In the genomic region with DNA sequence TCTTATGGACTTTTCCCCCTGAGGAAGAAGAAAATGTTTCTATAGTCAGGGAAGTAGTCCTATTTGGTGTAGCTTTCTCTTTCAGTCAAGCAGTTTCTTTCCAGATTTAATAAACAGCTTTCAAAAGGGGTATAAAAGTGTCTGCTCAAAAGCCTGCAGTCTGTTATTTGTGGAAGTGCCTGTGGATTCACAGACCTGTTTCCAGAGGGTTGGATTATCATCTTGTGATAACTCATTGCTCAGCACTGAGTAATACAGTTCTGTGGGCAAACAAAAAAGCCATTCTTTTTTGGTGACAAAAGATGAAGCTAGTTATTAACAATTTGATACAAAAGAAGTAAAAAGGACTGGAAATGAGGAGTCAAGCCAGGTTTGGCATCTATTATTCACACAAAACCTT, we compare ENCODE assay signal across 19 cellular contexts.
DNase-seq lines count a peak whose midpoint lies in the region; ATAC-seq and TF ChIP-seq lines count a peak whose summit lies in the region.
"Had no signal": no experiment of that assay in that cellular context is flagged by ENCODE, and none has a peak within 500 bp of the region (broad histone marks: within the 10 kb centered on the region; RNA-seq: fewer than 3 reads in every experiment).

No MANE protein-coding gene starts in this region.

- no peaks in the 10 kb centered on the region for H3K36me3 Mint-ChIP-seq in activated naive CD8-positive, alpha-beta T cell treated with anti-CD3 and anti-CD28 coated beads, Interleukin-2, amount 50 U/mL, for 24 hours (ENCODE audit: low read depth)
- H3K36me3 Mint-ChIP-seq: CD8-positive, alpha-beta memory T cell had no signal

- no peak overlapping the region for H2AFZ ChIP-seq in smooth muscle cell (ENCODE audit: low read depth)
- no peak overlapping the region for H2AFZ ChIP-seq in Karpas-422 (ENCODE audit: low read length)

- TF ChIP-seq CTCF in RWPE2 (IDR thresholded peaks at IDR 0.05; ENCODE audit: poor library complexity, severe bottlenecking) (no peak), foreskin keratinocyte (conservative IDR thresholded peaks at IDR 0.05) (no peak), smooth muscle cell (IDR thresholded peaks at IDR 0.05; ENCODE audit: borderline replicate concordance, insufficient read depth, poor library complexity, severe bottlenecking) (no peak)

- no peak overlapping the region for H3K9ac ChIP-seq in smooth muscle cell (ENCODE audit: low read depth)
- H3K9ac ChIP-seq in Karpas-422 (ENCODE audit: low read length) = no peak overlapping the region

- DNase-seq in NCI-H2081 (lab: John Stamatoyannopoulos, UW) = peak; percentile 26 to 44
- no peak for DNase-seq in NCI-H2081 treated with DMSO at 0.1 percent for 48 hours (lab: John Stamatoyannopoulos, UW)
- DNase-seq in RWPE2 (ENCODE audit: low spot score) = no peak
- DNase-seq in foreskin keratinocyte = peak in 1 of 2 donors; percentile 54
- no peak for DNase-seq in smooth muscle cell (lab: John Stamatoyannopoulos, UW; ENCODE audit: unreplicated experiment)
- no peak for DNase-seq in Karpas-422
- no peak for DNase-seq in activated naive CD8-positive, alpha-beta T cell treated with anti-CD3 and anti-CD28 coated beads, Interleukin-2, amount 50 U/mL, for 24 hours
- DNase-seq in superior temporal gyrus (ENCODE audit: extremely low spot score) = no peak
- DNase-seq: activated CD4-positive, CD25-positive, alpha-beta regulatory T cell; activated CD8-positive, alpha-beta memory T cell treated with anti-CD3 and anti-CD28 coated beads, Interleukin-2, amount 50 U/mL, for 48 hours; activated naive CD4-positive, alpha-beta T cell treated with anti-CD3 and anti-CD28 coated beads, Interleukin-2, amount 50 U/mL, for 16 hours; CD8-positive, alpha-beta memory T cell; cerebellar nuclear complex; NCI-H1436 treated with DMSO at 0.1 percent for 48 hours; NCI-H774; T-helper 1 cell had no signal

- H3K9me3 Mint-ChIP-seq in activated naive CD8-positive, alpha-beta T cell treated with anti-CD3 and anti-CD28 coated beads, Interleukin-2, amount 50 U/mL, for 24 hours = peaks cover 6% of the 10 kb centered on the region

- H3K4me3 Mint-ChIP-seq in activated naive CD8-positive, alpha-beta T cell treated with anti-CD3 and anti-CD28 coated beads, Interleukin-2, amount 50 U/mL, for 24 hours = no peak overlapping the region
- H3K4me3 Mint-ChIP-seq: CD8-positive, alpha-beta memory T cell had no signal

- H3K27ac Mint-ChIP-seq in activated naive CD8-positive, alpha-beta T cell treated with anti-CD3 and anti-CD28 coated beads, Interleukin-2, amount 50 U/mL, for 24 hours = no peak overlapping the region
- H3K27ac Mint-ChIP-seq: CD8-positive, alpha-beta memory T cell had no signal

- H3K4me1 Mint-ChIP-seq in activated naive CD8-positive, alpha-beta T cell treated with anti-CD3 and anti-CD28 coated beads, Interleukin-2, amount 50 U/mL, for 24 hours = no peaks in the 10 kb centered on the region
- H3K4me1 Mint-ChIP-seq: CD8-positive, alpha-beta memory T cell had no signal

- no peak overlapping the region for H3K4me3 ChIP-seq in RWPE2 (ENCODE audit: severe bottlenecking)
- no peak overlapping the region for H3K4me3 ChIP-seq in smooth muscle cell
- no peak overlapping the region for H3K4me3 ChIP-seq in Karpas-422 (ENCODE audit: low read length)

- H3K27ac ChIP-seq in RWPE2 (ENCODE audit: poor library complexity, severe bottlenecking) = no peak overlapping the region
- no peak overlapping the region for H3K27ac ChIP-seq in foreskin keratinocyte
- H3K27ac ChIP-seq in smooth muscle cell (ENCODE audit: low read depth) = peak overlapping the region; percentile 72
- H3K27ac ChIP-seq in Karpas-422 (ENCODE audit: low read length) = no peak overlapping the region
- H3K27ac ChIP-seq: 22Rv1 had no signal

- H3K27me3 ChIP-seq in RWPE2 (ENCODE audit: insufficient read depth, poor library complexity, severe bottlenecking) (no peaks in the 10 kb centered on the region), foreskin keratinocyte (no peaks in the 10 kb centered on the region), smooth muscle cell (ENCODE audit: low read depth) (no peaks in the 10 kb centered on the region), Karpas-422 (ENCODE audit: low read length) (no peaks in the 10 kb centered on the region)

- H3K4me2 ChIP-seq in smooth muscle cell (peak overlapping the region; percentile 72), Karpas-422 (ENCODE audit: low read depth, low read length, poor library complexity, severe bottlenecking) (no peak overlapping the region)

- H3K9me2 ChIP-seq in Karpas-422 (replicated peaks; ENCODE audit: insufficient read depth, low read length) = no peaks in the 10 kb centered on the region

- no peaks in the 10 kb centered on the region for H3K9me3 ChIP-seq in RWPE2 (ENCODE audit: severe bottlenecking)
- H3K9me3 ChIP-seq in smooth muscle cell (replicated peaks; ENCODE audit: low read depth) = no peaks in the 10 kb centered on the region
- H3K9me3 ChIP-seq in Karpas-422 (ENCODE audit: low read length) = no peaks in the 10 kb centered on the region

- no peaks in the 10 kb centered on the region for H3K27me3 Mint-ChIP-seq in activated naive CD8-positive, alpha-beta T cell treated with anti-CD3 and anti-CD28 coated beads, Interleukin-2, amount 50 U/mL, for 24 hours
- H3K27me3 Mint-ChIP-seq: progenitor cell of endocrine pancreas had no signal

- H3K79me2 ChIP-seq in smooth muscle cell (ENCODE audit: low read depth) (no peaks in the 10 kb centered on the region), Karpas-422 (ENCODE audit: low read length) (no peaks in the 10 kb centered on the region)

- peak; percentile 77 for ATAC-seq in RWPE2 (ENCODE audit: low read depth)
- ATAC-seq in foreskin keratinocyte = peak; percentile 92
- no peak for ATAC-seq in activated naive CD8-positive, alpha-beta T cell treated with anti-CD3 and anti-CD28 coated beads, Interleukin-2, amount 50 U/mL, for 24 hours
- ATAC-seq: Panc1 had no signal

- no peaks in the 10 kb centered on the region for H4K20me1 ChIP-seq in smooth muscle cell (ENCODE audit: low read depth)
- H4K20me1 ChIP-seq in Karpas-422 (ENCODE audit: insufficient read depth, low read depth, low read length) = no peaks in the 10 kb centered on the region

- H3K36me3 ChIP-seq in RWPE2 (ENCODE audit: low read depth) (no peaks in the 10 kb centered on the region), smooth muscle cell (ENCODE audit: low read depth) (no peaks in the 10 kb centered on the region), Karpas-422 (ENCODE audit: insufficient read depth, low read length) (no peaks in the 10 kb centered on the region)

- peaks cover 6% of the 10 kb centered on the region for H3K4me1 ChIP-seq in RWPE2 (ENCODE audit: insufficient read depth, poor library complexity, severe bottlenecking)
- peaks cover 6% of the 10 kb centered on the region for H3K4me1 ChIP-seq in foreskin keratinocyte
- H3K4me1 ChIP-seq in smooth muscle cell (ENCODE audit: low read depth) = peaks cover 6% of the 10 kb centered on the region
- no peaks in the 10 kb centered on the region for H3K4me1 ChIP-seq in Karpas-422 (ENCODE audit: low read length)

- H3F3A ChIP-seq in smooth muscle cell (ENCODE audit: low read depth) = peaks cover 8% of the 10 kb centered on the region

Comparison
In these comparisons a context has a peak if more than half of its experiments do, and no peak if none do; other contexts are left out.
1. DNase-seq: peak in NCI-H2081 (2 of 2); none in NCI-H2081 treated with DMSO at 0.1 percent for 48 hours (single experiment), RWPE2 (single experiment), smooth muscle cell (single experiment), Karpas-422 (single experiment), activated naive CD8-positive, alpha-beta T cell treated with anti-CD3 and anti-CD28 coated beads, Interleukin-2, amount 50 U/mL, for 24 hours (single experiment) and superior temporal gyrus (single experiment).